ENCODE assay signal across 8 cellular contexts in the genomic region with DNA sequence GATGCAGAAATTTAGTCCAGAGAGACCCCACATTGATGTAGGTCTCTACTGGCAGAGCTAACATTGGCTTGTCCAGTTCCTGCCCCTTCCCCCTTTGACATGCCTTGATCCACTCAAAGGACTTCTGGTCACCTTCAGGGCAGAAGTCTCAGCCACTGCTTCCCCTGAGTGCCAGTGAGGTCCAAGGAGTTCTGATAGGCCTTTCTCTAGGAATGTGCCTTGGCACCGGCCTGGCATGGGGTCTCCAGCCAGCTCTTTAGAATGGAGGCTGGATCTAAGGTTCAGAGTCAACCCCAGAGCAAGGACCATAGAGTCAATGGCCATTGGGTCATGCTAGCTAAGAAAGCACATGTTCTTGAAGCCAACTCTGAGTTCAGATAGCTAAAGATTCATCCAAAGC.
"Had no signal": no experiment of that assay in that cellular context is flagged by ENCODE, and none has a peak within 500 bp of the region (broad histone marks: within the 10 kb centered on the region; RNA-seq: fewer than 3 reads in every experiment).

No MANE protein-coding gene starts in this region.

- H3K4me3 ChIP-seq: GM12878 had no signal

- FAIRE-seq: G401.6, GM12878, GM12891, GM12892, GM18507, GM19239 had no signal

- ATAC-seq: GM12878 had no signal

- DNase-seq: GDM1, GF-D8 had no signal
